ENCODE assay signal across 1 cellular context in genomic region chrX:70454441-70455365, GRCh38.
TF ChIP-seq lines count a peak whose summit lies in the region.

No MANE protein-coding gene starts in this region.

TF ChIP-seq in HEK293, 187 proteins besides CTCF, POLR2A, EP300 and RAD21 (continued from another document):
- TF ChIP-seq ZBTB10 (tag by site-specific recombination; IDR thresholded peaks at IDR 0.05) = peak; percentile 93
- no peak for TF ChIP-seq ZNF776 (tag by site-specific recombination; IDR thresholded peaks at IDR 0.05; ENCODE audit: borderline replicate concordance)
- TF ChIP-seq ZSCAN16 (tag by site-specific recombination; IDR thresholded peaks at IDR 0.05) = peak; percentile 83
- TF ChIP-seq ZNF16 (tag by site-specific recombination; IDR thresholded peaks at IDR 0.05; ENCODE audit: low read depth) = no peak
- peak; percentile 85 for TF ChIP-seq SP3 (tag by site-specific recombination; IDR thresholded peaks at IDR 0.05)
- no peak for TF ChIP-seq ZNF391 (tag by site-specific recombination; IDR thresholded peaks at IDR 0.05; ENCODE audit: borderline replicate concordance, low read depth)
- TF ChIP-seq ZNF292 (tag by site-specific recombination; IDR thresholded peaks at IDR 0.05; ENCODE audit: borderline replicate concordance, low read depth) = no peak
- TF ChIP-seq YY1 (tag by site-specific recombination; IDR thresholded peaks at IDR 0.05) = no peak
- no peak for TF ChIP-seq ZNF133 (tag by site-specific recombination; IDR thresholded peaks at IDR 0.05)
- TF ChIP-seq ZNF701 (tag by site-specific recombination; IDR thresholded peaks at IDR 0.05) = no peak
- TF ChIP-seq SCRT1 (tag by site-specific recombination; IDR thresholded peaks at IDR 0.05; ENCODE audit: borderline replicate concordance) = no peak
- TF ChIP-seq ZNF416 (tag by site-specific recombination; IDR thresholded peaks at IDR 0.05) = no peak
- TF ChIP-seq ZFP37 (tag by site-specific recombination; IDR thresholded peaks at IDR 0.05) = 0 out of 2 replicates have a peak, but pooled peaks have one; percentile 43
- no peak for TF ChIP-seq ZNF26 (tag by site-specific recombination; IDR thresholded peaks at IDR 0.05)
- TF ChIP-seq ZNF488 (tag by site-specific recombination; IDR thresholded peaks at IDR 0.05) = no peak
- TF ChIP-seq ZSCAN23 (tag by site-specific recombination; IDR thresholded peaks at IDR 0.05) = no peak
- 0 out of 2 replicates have a peak, but pooled peaks have one; percentile 72 for TF ChIP-seq KLF10 (tag by site-specific recombination; IDR thresholded peaks at IDR 0.05)
- no peak for TF ChIP-seq ZNF843 (tag by site-specific recombination; IDR thresholded peaks at IDR 0.05)
- TF ChIP-seq ZNF830 (tag by site-specific recombination; IDR thresholded peaks at IDR 0.05; ENCODE audit: low read depth) = no peak
- TF ChIP-seq ZBTB26 (tag by site-specific recombination; optimal IDR thresholded peaks at IDR 0.05) = peak; percentile 69
- TF ChIP-seq ZNF140 (tag by site-specific recombination; IDR thresholded peaks at IDR 0.05) = no peak
- TF ChIP-seq ZEB2 (tag by site-specific recombination; IDR thresholded peaks at IDR 0.05) = peak; percentile 87
- TF ChIP-seq ZNF549 (tag by site-specific recombination; IDR thresholded peaks at IDR 0.05) = no peak
- no peak for TF ChIP-seq ZNF658 (tag by site-specific recombination; IDR thresholded peaks at IDR 0.05)
- peak; percentile 31; the same call in 1 of the 2 replicates for TF ChIP-seq ZFHX2 (tag by site-specific recombination; conservative IDR thresholded peaks at IDR 0.05)
